ENCODE assay signal across 10 cellular contexts in the genomic region with DNA sequence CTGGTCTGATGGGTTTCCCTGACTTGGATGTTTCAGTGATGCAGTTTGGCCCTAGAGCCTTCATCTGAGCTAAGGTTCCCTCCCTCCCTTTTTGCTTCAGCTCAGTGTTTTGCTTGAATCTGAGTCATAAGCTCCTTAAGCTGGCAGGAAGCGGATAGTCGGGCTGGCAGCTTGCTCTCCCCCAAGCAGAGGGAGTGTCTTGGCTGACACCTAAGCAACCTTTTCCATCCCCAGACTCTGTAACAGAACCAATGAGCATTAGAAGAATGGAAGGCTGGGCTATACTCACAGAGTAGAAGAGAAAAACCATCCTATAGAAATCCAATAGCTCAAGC.
DNase-seq lines count a peak whose midpoint lies in the region; ATAC-seq and TF ChIP-seq lines count a peak whose summit lies in the region.
"Had no signal": no experiment of that assay in that cellular context is flagged by ENCODE, and none has a peak within 500 bp of the region (broad histone marks: within the 10 kb centered on the region; RNA-seq: fewer than 3 reads in every experiment).

No MANE protein-coding gene starts in this region.

- H3K4ac ChIP-seq in mesendoderm (ENCODE audit: low read depth, low read length): no peak overlapping the region

- ATAC-seq in HG03521 (IDR thresholded peaks at IDR 0.05; ENCODE audit: unreplicated experiment): no peak
- no peak for ATAC-seq in HG03045 (IDR thresholded peaks at IDR 0.05; ENCODE audit: unreplicated experiment)

- H3K56ac ChIP-seq in mesendoderm (ENCODE audit: low read length): no peak overlapping the region

- H2BK5ac ChIP-seq in mesendoderm (ENCODE audit: low read length): no peak overlapping the region

- H3K27ac ChIP-seq in esophagus (ENCODE audit: low read depth in 2 of 2, low read length in 1 of 2) (peak overlapping the region; percentile 15 to 53), mesendoderm (ENCODE audit: low read depth, low read length) (no peak overlapping the region)

- DNase-seq in AG09309 (ENCODE audit: low read depth) (peak; percentile 64), NCI-H82 (lab: John Stamatoyannopoulos, UW) (peak; percentile 95), mesendoderm (peak; percentile 51), retina (no peak), NCI-H187 treated with DMSO at 0.1 percent for 48 hours (lab: John Stamatoyannopoulos, UW) (no peak)
- DNase-seq: effector memory CD4-positive, alpha-beta T cell; MV-4-11 had no signal

- H4K5ac ChIP-seq in mesendoderm (ENCODE audit: low read length): no peak overlapping the region

- no peak overlapping the region for H4K8ac ChIP-seq in mesendoderm (ENCODE audit: low read depth, low read length)

- no peaks in the 10 kb centered on the region for H3K79me1 ChIP-seq in mesendoderm (ENCODE audit: low read length)

- H3K4me1 ChIP-seq in esophagus (ENCODE audit: control insufficient read depth in 2 of 2, insufficient read depth in 2 of 2, low read length in 1 of 2) (peaks cover 0 to 3% of the 10 kb centered on the region in 2 donors), mesendoderm (ENCODE audit: control insufficient read depth, low read depth, low read length) (no peaks in the 10 kb centered on the region)

- H3K4me3 ChIP-seq in AG09309 (ENCODE audit: control insufficient read depth, low read depth, low read length) (no peak overlapping the region), esophagus (ENCODE audit: low read depth in 1 of 2, low read length in 2 of 2) (no peak overlapping the region), mesendoderm (ENCODE audit: low read length) (no peak overlapping the region)

- WGBS in esophagus, 2 donors: 11 to 57% methylated on average over 2 of the region's 2 CpGs
- WGBS in mesendoderm (ENCODE audit: extremely low coverage, insufficient coverage, low lambda C conversion rate): no CpG with 5 or more reads among the region's 2 CpGs

- no peak overlapping the region for H3K4me2 ChIP-seq in mesendoderm (ENCODE audit: low read length)

- H3K9ac ChIP-seq in mesendoderm (ENCODE audit: low read length): no peak overlapping the region

- no peaks in the 10 kb centered on the region for H3K79me2 ChIP-seq in mesendoderm (ENCODE audit: control insufficient read depth, insufficient read depth, low read length)

- no peak overlapping the region for H3K18ac ChIP-seq in mesendoderm (ENCODE audit: low read length)

- no peak overlapping the region for H3K23ac ChIP-seq in mesendoderm (ENCODE audit: low read length)

- H3K9me3 ChIP-seq in esophagus (ENCODE audit: control insufficient read depth in 2 of 2, insufficient read depth in 1 of 2, low read depth in 1 of 2, low read length in 1 of 2): no peaks in the 10 kb centered on the region

- H2AK5ac ChIP-seq in mesendoderm (ENCODE audit: low read length): no peak overlapping the region

- no peak overlapping the region for H2BK120ac ChIP-seq in mesendoderm (ENCODE audit: low read depth, low read length)

- TF ChIP-seq CTCF in AG09309 (IDR thresholded peaks at IDR 0.05; ENCODE audit: control insufficient read depth, insufficient read depth, low read depth, low read length, missing control alignments): no peak

- H3K36me3 ChIP-seq in esophagus (ENCODE audit: control insufficient read depth in 2 of 2, insufficient read depth in 2 of 2, low read length in 1 of 2) (no peaks in the 10 kb centered on the region), mesendoderm (ENCODE audit: control insufficient read depth, insufficient read depth, low read length) (no peaks in the 10 kb centered on the region)

- no peak overlapping the region for H2BK15ac ChIP-seq in mesendoderm (replicated peaks; ENCODE audit: low read depth)

- H3K27me3 ChIP-seq in esophagus (ENCODE audit: control insufficient read depth in 1 of 2, insufficient read depth in 2 of 2, low read length in 2 of 2): peaks cover 0 to 2% of the 10 kb centered on the region in 2 donors
- no peaks in the 10 kb centered on the region for H3K27me3 ChIP-seq in mesendoderm (ENCODE audit: insufficient read depth, low read length, poor library complexity)

Comparison
In these comparisons a context has a peak if more than half of its experiments do, and no peak if none do; other contexts are left out.
1. DNase-seq: peak in AG09309 (single experiment), NCI-H82 (single experiment) and mesendoderm (single experiment); none in retina (single experiment) and NCI-H187 treated with DMSO at 0.1 percent for 48 hours (single experiment).